In the genomic region with DNA sequence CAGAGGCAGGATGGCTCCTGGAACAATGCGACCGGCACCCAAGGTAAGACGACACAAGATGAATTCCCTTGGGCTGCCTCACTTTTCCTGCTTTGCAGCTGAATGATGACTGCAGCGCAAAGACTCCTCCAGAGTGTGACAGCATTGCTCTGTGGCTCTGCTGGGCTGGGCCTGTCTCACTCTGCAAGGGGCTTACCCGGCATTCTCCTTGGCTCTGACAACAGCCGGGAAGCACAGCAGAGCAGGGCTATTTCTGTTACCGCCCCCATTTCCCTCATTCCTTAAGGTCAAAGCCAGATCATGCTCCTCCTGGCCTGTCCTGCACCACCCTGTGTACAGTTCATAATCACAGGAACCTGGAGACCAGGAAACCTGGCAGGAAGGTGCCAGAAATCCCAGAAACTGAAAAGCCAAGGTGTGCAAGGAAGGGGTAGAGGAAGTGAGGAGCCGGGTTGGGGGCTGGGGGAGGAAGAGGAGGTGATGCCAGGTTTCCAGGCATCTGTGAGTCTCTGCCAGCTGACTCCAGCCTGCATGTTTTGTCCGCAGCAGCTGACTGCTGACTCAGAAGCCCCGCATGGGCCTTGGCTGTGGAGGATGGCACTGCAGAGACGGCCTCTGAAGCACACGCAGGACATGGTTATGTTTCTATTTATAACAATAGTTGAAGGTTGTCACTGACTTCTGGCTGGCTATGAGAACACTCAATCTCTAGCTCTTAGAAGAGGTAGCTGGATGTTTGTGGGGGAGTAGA, we compare ENCODE assay signal across 8 cellular contexts.
DNase-seq lines count a peak whose midpoint lies in the region; ATAC-seq and TF ChIP-seq lines count a peak whose summit lies in the region.

No MANE protein-coding gene starts in this region.

- H3K27me3 Mint-ChIP-seq in HFFc6 (ENCODE audit: insufficient read depth), result no peaks in the 10 kb centered on the region
- no peaks in the 10 kb centered on the region for H3K27me3 Mint-ChIP-seq in activated CD8-positive, alpha-beta T cell treated with anti-CD3 and anti-CD28 coated beads, Interleukin-2, amount 10 ng/mL, durations not matched to agents 7 days and 5 days (ENCODE audit: low read depth)

- no peaks in the 10 kb centered on the region for H3K9me3 ChIP-seq in psoas muscle

- peak overlapping the region; percentile 91 for H3K27ac Mint-ChIP-seq in HFFc6
- H3K27ac Mint-ChIP-seq in activated CD8-positive, alpha-beta T cell treated with anti-CD3 and anti-CD28 coated beads, Interleukin-2, amount 10 ng/mL, durations not matched to agents 7 days and 5 days, result no peak overlapping the region

- CTCF ChIA-PET in activated CD8-positive, alpha-beta T cell treated with anti-CD3 and anti-CD28 coated beads, Interleukin-2, amount 10 ng/mL, durations not matched to agents 7 days and 5 days (lab: Charles Lee), result no interaction called here

- WGBS in psoas muscle, 3 donors, result 3 to 6% (median 5%) methylated on average over 12 of the region's 12 CpGs

- H3K4me3 ChIP-seq in psoas muscle, result peak overlapping the region; percentile 27

- intact Hi-C loops in left cardiac atrium (cut with DNase I) (loop anchor here (5.0 to 10.0 kb wide), 3 partner anchors 74 to 167 kb away; partner anchors contain the start of gene PEX26 (in 1 of the 2)), psoas muscle (cut with DNase I) (loop anchor here (2.0 to 5.0 kb wide), 5 partner anchors 37 to 167 kb away; partner anchors contain the start of genes MICAL3 (in 2 of the 2) and PEX26 (in 1 of the 2))

- peaks cover 65% of the 10 kb centered on the region for H3K4me1 Mint-ChIP-seq in HFFc6 (ENCODE audit: low read depth)
- no peaks in the 10 kb centered on the region for H3K4me1 Mint-ChIP-seq in activated CD8-positive, alpha-beta T cell treated with anti-CD3 and anti-CD28 coated beads, Interleukin-2, amount 10 ng/mL, durations not matched to agents 7 days and 5 days (ENCODE audit: low read depth)

- peak; percentile 90 for DNase-seq in HFFc6
- peak; percentile 86 for DNase-seq in left cardiac atrium
- peak; percentile 86 to 93 for DNase-seq in psoas muscle
- DNase-seq in activated CD8-positive, alpha-beta T cell treated with anti-CD3 and anti-CD28 coated beads, Interleukin-2, amount 10 ng/mL, durations not matched to agents 7 days and 5 days, result no peak

- H3K4me1 ChIP-seq in psoas muscle, result peaks cover 69% of the 10 kb centered on the region

- no peaks in the 10 kb centered on the region for H3K9me3 Mint-ChIP-seq in HFFc6
- H3K9me3 Mint-ChIP-seq in activated CD8-positive, alpha-beta T cell treated with anti-CD3 and anti-CD28 coated beads, Interleukin-2, amount 10 ng/mL, durations not matched to agents 7 days and 5 days (ENCODE audit: insufficient read depth), result no peaks in the 10 kb centered on the region

- H3K27ac ChIP-seq in angular gyrus (ENCODE audit: low read depth, low read length) (peak overlapping the region; percentile 81), psoas muscle (peak overlapping the region; percentile 94)

- no peaks in the 10 kb centered on the region for H3K27me3 ChIP-seq in psoas muscle (ENCODE audit: insufficient read depth in 3 of 3, low read length in 2 of 3)

- H3K36me3 Mint-ChIP-seq in HFFc6 (ENCODE audit: low read depth), result peaks cover 4% of the 10 kb centered on the region; the same call in 1 of the 2 replicates
- no peaks in the 10 kb centered on the region for H3K36me3 Mint-ChIP-seq in activated CD8-positive, alpha-beta T cell treated with anti-CD3 and anti-CD28 coated beads, Interleukin-2, amount 10 ng/mL, durations not matched to agents 7 days and 5 days (ENCODE audit: low read depth)

- POLR2A ChIA-PET in activated CD8-positive, alpha-beta T cell treated with anti-CD3 and anti-CD28 coated beads, Interleukin-2, amount 10 ng/mL, durations not matched to agents 7 days and 5 days (lab: Charles Lee), result no interaction called here

- TF ChIP-seq CTCF in HFFc6 (IDR thresholded peaks at IDR 0.05) (peak; percentile 55), psoas muscle (IDR thresholded peaks at IDR 0.05) (peak; percentile 23)

- peaks cover 0 to 8% of the 10 kb centered on the region in 2 donors for H3K36me3 ChIP-seq in psoas muscle (ENCODE audit: insufficient read depth in 1 of 2, low read depth in 1 of 2)

- ATAC-seq in left cardiac atrium (peak; percentile 89 to 91), psoas muscle (peak; percentile 83 to 89 (median 86)), HG03520 (IDR thresholded peaks at IDR 0.05; ENCODE audit: unreplicated experiment) (no peak), GM18502 (IDR thresholded peaks at IDR 0.05; ENCODE audit: poor library complexity, unreplicated experiment) (no peak), HG02678 (IDR thresholded peaks at IDR 0.05; ENCODE audit: unreplicated experiment) (no peak)
- ATAC-seq in activated CD8-positive, alpha-beta T cell treated with anti-CD3 and anti-CD28 coated beads, Interleukin-2, amount 10 ng/mL, durations not matched to agents 7 days and 5 days, result no peak

- peak overlapping the region; percentile 76 for H3K4me3 Mint-ChIP-seq in HFFc6
- H3K4me3 Mint-ChIP-seq in activated CD8-positive, alpha-beta T cell treated with anti-CD3 and anti-CD28 coated beads, Interleukin-2, amount 10 ng/mL, durations not matched to agents 7 days and 5 days, result no peak overlapping the region

Comparison
In these comparisons a context has a peak if more than half of its experiments do, and no peak if none do; other contexts are left out.
1. ATAC-seq: peak in left cardiac atrium (2 of 2) and psoas muscle (4 of 4); none in HG03520 (single experiment), activated CD8-positive, alpha-beta T cell treated with anti-CD3 and anti-CD28 coated beads, Interleukin-2, amount 10 ng/mL, durations not matched to agents 7 days and 5 days (single experiment), GM18502 (single experiment) and HG02678 (single experiment).